ENCODE assay signal across 1 cellular context in the genomic region with DNA sequence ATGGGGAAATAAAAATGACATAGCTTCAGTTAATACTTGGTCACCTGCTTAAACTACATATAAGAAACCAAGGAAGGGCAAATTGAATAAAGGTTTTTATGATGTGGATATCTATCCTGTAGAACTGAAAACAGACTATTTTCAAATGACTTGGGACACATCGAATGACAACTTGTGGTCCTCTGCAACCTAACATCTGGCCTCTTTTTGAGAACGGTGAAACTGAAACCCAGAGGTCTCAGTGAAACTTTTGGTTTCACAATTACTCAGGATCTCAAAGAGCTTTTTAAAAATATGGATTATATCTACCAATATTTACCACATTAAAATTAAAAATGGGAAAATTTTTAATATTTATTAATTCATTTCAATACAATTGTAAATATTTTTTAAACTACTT.
TF ChIP-seq lines count a peak whose summit lies in the region.

No MANE protein-coding gene starts in this region.

TF ChIP-seq in HepG2, 621 proteins besides CTCF, POLR2A, EP300 and RAD21:
- TF ChIP-seq, protein P1, sequence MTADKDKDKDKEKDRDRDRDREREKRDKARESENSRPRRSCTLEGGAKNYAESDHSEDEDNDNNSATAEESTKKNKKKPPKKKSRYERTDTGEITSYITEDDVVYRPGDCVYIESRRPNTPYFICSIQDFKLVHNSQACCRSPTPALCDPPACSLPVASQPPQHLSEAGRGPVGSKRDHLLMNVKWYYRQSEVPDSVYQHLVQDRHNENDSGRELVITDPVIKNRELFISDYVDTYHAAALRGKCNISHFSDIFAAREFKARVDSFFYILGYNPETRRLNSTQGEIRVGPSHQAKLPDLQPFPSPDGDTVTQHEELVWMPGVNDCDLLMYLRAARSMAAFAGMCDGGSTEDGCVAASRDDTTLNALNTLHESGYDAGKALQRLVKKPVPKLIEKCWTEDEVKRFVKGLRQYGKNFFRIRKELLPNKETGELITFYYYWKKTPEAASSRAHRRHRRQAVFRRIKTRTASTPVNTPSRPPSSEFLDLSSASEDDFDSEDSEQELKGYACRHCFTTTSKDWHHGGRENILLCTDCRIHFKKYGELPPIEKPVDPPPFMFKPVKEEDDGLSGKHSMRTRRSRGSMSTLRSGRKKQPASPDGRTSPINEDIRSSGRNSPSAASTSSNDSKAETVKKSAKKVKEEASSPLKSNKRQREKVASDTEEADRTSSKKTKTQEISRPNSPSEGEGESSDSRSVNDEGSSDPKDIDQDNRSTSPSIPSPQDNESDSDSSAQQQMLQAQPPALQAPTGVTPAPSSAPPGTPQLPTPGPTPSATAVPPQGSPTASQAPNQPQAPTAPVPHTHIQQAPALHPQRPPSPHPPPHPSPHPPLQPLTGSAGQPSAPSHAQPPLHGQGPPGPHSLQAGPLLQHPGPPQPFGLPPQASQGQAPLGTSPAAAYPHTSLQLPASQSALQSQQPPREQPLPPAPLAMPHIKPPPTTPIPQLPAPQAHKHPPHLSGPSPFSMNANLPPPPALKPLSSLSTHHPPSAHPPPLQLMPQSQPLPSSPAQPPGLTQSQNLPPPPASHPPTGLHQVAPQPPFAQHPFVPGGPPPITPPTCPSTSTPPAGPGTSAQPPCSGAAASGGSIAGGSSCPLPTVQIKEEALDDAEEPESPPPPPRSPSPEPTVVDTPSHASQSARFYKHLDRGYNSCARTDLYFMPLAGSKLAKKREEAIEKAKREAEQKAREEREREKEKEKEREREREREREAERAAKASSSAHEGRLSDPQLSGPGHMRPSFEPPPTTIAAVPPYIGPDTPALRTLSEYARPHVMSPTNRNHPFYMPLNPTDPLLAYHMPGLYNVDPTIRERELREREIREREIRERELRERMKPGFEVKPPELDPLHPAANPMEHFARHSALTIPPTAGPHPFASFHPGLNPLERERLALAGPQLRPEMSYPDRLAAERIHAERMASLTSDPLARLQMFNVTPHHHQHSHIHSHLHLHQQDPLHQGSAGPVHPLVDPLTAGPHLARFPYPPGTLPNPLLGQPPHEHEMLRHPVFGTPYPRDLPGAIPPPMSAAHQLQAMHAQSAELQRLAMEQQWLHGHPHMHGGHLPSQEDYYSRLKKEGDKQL (CRISPR knock-in tag; IDR thresholded peaks at IDR 0.05; ENCODE audit: low read depth), result no peak
- TF ChIP-seq TBP (CRISPR knock-in tag; IDR thresholded peaks at IDR 0.05) (no peak), NFIC (IDR thresholded peaks at IDR 0.05; ENCODE audit: low read length) (no peak), RELA (CRISPR knock-in tag; IDR thresholded peaks at IDR 0.05) (no peak), MIER2 (CRISPR knock-in tag; IDR thresholded peaks at IDR 0.05) (no peak), CERS6 (CRISPR knock-in tag; IDR thresholded peaks at IDR 0.05) (no peak), PHB2 (IDR thresholded peaks at IDR 0.05; ENCODE audit: partially characterized antibody) (no peak), ZNF563 (CRISPR knock-in tag; IDR thresholded peaks at IDR 0.05) (no peak), EEA1 (CRISPR knock-in tag; IDR thresholded peaks at IDR 0.05; ENCODE audit: borderline replicate concordance) (no peak), ZNF609 (CRISPR knock-in tag; IDR thresholded peaks at IDR 0.05; ENCODE audit: borderline replicate concordance) (no peak), TRIM22 (IDR thresholded peaks at IDR 0.05) (no peak), YY1 (IDR thresholded peaks at IDR 0.05; ENCODE audit: insufficient read depth, insufficient replicate concordance, low read depth, low read length) (no peak), KLF6 (CRISPR knock-in tag; IDR thresholded peaks at IDR 0.05) (no peak), ZNF530 (CRISPR knock-in tag; IDR thresholded peaks at IDR 0.05; ENCODE audit: low read depth) (no peak), ZNF790 (CRISPR knock-in tag; IDR thresholded peaks at IDR 0.05; ENCODE audit: borderline replicate concordance) (no peak)
- TF ChIP-seq, protein P2, sequence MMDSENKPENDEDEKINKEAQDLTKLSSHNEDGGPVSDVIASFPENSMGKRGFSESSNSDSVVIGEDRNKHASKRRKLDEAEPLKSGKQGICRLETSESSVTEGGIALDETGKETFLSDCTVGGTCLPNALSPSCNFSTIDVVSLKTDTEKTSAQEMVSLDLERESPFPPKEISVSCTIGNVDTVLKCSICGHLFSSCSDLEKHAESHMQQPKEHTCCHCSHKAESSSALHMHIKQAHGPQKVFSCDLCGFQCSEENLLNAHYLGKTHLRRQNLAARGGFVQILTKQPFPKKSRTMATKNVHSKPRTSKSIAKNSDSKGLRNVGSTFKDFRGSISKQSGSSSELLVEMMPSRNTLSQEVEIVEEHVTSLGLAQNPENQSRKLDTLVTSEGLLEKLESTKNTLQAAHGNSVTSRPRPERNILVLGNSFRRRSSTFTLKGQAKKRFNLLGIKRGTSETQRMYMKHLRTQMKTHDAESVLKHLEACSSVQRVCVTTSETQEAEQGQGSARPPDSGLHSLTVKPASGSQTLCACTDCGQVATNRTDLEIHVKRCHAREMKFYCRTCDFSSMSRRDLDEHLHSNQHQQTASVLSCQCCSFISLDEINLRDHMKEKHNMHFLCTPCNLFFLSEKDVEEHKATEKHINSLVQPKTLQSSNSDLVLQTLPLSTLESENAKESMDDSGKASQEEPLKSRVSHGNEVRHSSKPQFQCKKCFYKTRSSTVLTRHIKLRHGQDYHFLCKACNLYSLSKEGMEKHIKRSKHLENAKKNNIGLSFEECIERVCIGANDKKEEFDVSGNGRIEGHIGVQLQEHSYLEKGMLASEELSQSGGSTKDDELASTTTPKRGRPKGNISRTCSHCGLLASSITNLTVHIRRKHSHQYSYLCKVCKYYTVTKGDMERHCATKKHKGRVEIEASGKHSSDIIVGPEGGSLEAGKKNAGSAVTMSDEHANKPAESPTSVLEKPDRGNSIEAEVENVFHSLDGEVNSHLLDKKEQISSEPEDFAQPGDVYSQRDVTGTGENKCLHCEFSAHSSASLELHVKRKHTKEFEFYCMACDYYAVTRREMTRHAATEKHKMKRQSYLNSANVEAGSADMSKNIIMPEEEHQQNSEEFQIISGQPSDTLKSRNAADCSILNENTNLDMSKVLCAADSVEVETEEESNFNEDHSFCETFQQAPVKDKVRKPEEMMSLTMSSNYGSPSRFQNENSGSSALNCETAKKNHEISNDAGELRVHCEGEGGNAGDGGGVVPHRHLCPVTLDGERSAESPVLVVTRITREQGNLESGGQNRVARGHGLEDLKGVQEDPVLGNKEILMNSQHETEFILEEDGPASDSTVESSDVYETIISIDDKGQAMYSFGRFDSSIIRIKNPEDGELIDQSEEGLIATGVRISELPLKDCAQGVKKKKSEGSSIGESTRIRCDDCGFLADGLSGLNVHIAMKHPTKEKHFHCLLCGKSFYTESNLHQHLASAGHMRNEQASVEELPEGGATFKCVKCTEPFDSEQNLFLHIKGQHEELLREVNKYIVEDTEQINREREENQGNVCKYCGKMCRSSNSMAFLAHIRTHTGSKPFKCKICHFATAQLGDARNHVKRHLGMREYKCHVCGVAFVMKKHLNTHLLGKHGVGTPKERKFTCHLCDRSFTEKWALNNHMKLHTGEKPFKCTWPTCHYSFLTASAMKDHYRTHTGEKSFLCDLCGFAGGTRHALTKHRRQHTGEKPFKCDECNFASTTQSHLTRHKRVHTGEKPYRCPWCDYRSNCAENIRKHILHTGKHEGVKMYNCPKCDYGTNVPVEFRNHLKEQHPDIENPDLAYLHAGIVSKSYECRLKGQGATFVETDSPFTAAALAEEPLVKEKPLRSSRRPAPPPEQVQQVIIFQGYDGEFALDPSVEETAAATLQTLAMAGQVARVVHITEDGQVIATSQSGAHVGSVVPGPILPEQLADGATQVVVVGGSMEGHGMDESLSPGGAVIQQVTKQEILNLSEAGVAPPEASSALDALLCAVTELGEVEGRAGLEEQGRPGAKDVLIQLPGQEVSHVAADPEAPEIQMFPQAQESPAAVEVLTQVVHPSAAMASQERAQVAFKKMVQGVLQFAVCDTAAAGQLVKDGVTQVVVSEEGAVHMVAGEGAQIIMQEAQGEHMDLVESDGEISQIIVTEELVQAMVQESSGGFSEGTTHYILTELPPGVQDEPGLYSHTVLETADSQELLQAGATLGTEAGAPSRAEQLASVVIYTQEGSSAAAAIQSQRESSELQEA (CRISPR knock-in tag; IDR thresholded peaks at IDR 0.05; ENCODE audit: not compliant biosample characterization), result no peak
- TF ChIP-seq, protein P3, sequence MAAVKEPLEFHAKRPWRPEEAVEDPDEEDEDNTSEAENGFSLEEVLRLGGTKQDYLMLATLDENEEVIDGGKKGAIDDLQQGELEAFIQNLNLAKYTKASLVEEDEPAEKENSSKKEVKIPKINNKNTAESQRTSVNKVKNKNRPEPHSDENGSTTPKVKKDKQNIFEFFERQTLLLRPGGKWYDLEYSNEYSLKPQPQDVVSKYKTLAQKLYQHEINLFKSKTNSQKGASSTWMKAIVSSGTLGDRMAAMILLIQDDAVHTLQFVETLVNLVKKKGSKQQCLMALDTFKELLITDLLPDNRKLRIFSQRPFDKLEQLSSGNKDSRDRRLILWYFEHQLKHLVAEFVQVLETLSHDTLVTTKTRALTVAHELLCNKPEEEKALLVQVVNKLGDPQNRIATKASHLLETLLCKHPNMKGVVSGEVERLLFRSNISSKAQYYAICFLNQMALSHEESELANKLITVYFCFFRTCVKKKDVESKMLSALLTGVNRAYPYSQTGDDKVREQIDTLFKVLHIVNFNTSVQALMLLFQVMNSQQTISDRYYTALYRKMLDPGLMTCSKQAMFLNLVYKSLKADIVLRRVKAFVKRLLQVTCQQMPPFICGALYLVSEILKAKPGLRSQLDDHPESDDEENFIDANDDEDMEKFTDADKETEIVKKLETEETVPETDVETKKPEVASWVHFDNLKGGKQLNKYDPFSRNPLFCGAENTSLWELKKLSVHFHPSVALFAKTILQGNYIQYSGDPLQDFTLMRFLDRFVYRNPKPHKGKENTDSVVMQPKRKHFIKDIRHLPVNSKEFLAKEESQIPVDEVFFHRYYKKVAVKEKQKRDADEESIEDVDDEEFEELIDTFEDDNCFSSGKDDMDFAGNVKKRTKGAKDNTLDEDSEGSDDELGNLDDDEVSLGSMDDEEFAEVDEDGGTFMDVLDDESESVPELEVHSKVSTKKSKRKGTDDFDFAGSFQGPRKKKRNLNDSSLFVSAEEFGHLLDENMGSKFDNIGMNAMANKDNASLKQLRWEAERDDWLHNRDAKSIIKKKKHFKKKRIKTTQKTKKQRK (IDR thresholded peaks at IDR 0.05; ENCODE audit: low read length), result no peak
- TF ChIP-seq, protein P4, sequence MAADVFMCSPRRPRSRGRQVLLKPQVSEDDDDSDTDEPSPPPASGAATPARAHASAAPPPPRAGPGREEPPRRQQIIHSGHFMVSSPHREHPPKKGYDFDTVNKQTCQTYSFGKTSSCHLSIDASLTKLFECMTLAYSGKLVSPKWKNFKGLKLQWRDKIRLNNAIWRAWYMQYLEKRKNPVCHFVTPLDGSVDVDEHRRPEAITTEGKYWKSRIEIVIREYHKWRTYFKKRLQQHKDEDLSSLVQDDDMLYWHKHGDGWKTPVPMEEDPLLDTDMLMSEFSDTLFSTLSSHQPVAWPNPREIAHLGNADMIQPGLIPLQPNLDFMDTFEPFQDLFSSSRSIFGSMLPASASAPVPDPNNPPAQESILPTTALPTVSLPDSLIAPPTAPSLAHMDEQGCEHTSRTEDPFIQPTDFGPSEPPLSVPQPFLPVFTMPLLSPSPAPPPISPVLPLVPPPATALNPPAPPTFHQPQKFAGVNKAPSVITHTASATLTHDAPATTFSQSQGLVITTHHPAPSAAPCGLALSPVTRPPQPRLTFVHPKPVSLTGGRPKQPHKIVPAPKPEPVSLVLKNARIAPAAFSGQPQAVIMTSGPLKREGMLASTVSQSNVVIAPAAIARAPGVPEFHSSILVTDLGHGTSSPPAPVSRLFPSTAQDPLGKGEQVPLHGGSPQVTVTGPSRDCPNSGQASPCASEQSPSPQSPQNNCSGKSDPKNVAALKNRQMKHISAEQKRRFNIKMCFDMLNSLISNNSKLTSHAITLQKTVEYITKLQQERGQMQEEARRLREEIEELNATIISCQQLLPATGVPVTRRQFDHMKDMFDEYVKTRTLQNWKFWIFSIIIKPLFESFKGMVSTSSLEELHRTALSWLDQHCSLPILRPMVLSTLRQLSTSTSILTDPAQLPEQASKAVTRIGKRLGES (CRISPR knock-in tag; IDR thresholded peaks at IDR 0.05; ENCODE audit: borderline replicate concordance), result no peak
